ENCODE assay signal across 1 cellular context in genomic region chr4:9498468-9499058, GRCh38.
TF ChIP-seq lines count a peak whose summit lies in the region.

No MANE protein-coding gene starts in this region.

TF ChIP-seq in H1, 55 proteins besides CTCF, POLR2A, EP300 and RAD21:
- TF ChIP-seq KDM4A (IDR thresholded peaks at IDR 0.05; ENCODE audit: low read depth, low read length, severe bottlenecking), result peak; percentile 85
